9 cellular contexts compared by ENCODE assay signal in genomic region chr1:203286161-203286984, GRCh38. TPM values are rescaled to one million over a fixed set of nuclear protein-coding genes. Genes with fewer than 3 reads are reported as not detected.
DNase-seq lines count a peak whose midpoint lies in the region; TF ChIP-seq lines count a peak whose summit lies in the region.
"Had no signal": no experiment of that assay in that cellular context is flagged by ENCODE, and none has a peak within 500 bp of the region (broad histone marks: within the 10 kb centered on the region; RNA-seq: fewer than 3 reads in every experiment).

No MANE protein-coding gene starts in this region.

- H3K27me3 ChIP-seq in BLaER1 treated with 17β-estradiol and CSF1 and Interleukin-3, amounts not matched to agents 10 nM and 100 nM, result no peaks in the 10 kb centered on the region

- peak overlapping the region; percentile 20 for H3K4me3 Mint-ChIP-seq in neural crest cell

- H3K4me3 ChIP-seq in BLaER1 treated with 17β-estradiol and CSF1 and Interleukin-3, amounts not matched to agents 10 nM and 100 nM, result peak overlapping the region; percentile 16 to 62 (median 40); a peak in 17 of 20 replicates
- H3K4me3 ChIP-seq in coronary artery, result no peak overlapping the region

- DNase-seq in MV-4-11 (lab: John Stamatoyannopoulos, UW), result peak; percentile 40
- DNase-seq in coronary artery (ENCODE audit: low spot score), result no peak
- no peak for DNase-seq in neural crest cell (ENCODE audit: low read depth, low spot score)
- DNase-seq in GM19240 (ENCODE audit: insufficient read length, low spot score), result no peak
- DNase-seq in NCI-H187 treated with DMSO at 0.1 percent for 48 hours (lab: John Stamatoyannopoulos, UW), result no peak
- no peak for DNase-seq in GM13976 (ENCODE audit: low spot score)
- no peak for DNase-seq in NCI-H1092 (lab: John Stamatoyannopoulos, UW)
- DNase-seq: stimulated activated CD4-positive, alpha-beta T cell treated with anti-CD3 and anti-CD28 coated beads, Interleukin-1b, Interleukin-23, amount 100 ng/mL, for 48 hours had no signal

- no peaks in the 10 kb centered on the region for H3K27me3 Mint-ChIP-seq in neural crest cell (ENCODE audit: low read depth)

- peak overlapping the region; percentile 89 to 98 (median 94) for H3K4me2 ChIP-seq in BLaER1 treated with 17β-estradiol and CSF1 and Interleukin-3, amounts not matched to agents 10 nM and 100 nM

- in situ Hi-C loops in GM13976 (cut with MboI; ENCODE audit: low sequenced_read_pairs, unreplicated experiment), result no loop called here

- TF ChIP-seq CTCF in coronary artery (IDR thresholded peaks at IDR 0.05), result no peak
- no peak for TF ChIP-seq CTCF in neural crest cell (conservative IDR thresholded peaks at IDR 0.05)
- no peak for TF ChIP-seq CTCF in GM13976 (IDR thresholded peaks at IDR 0.05; ENCODE audit: borderline replicate concordance, control extremely low read depth, extremely low read depth, insufficient read depth, missing control alignments)

- H3K27ac Mint-ChIP-seq in neural crest cell (ENCODE audit: unreplicated experiment), result peak overlapping the region; percentile 13

- no peaks in the 10 kb centered on the region for H4K20me1 ChIP-seq in BLaER1 treated with 17β-estradiol and CSF1 and Interleukin-3, amounts not matched to agents 10 nM and 100 nM

- peak overlapping the region; percentile 82 to 93 (median 89) for H3K9ac ChIP-seq in BLaER1 treated with 17β-estradiol and CSF1 and Interleukin-3, amounts not matched to agents 10 nM and 100 nM

- H3K9me3 ChIP-seq in BLaER1 treated with 17β-estradiol and CSF1 and Interleukin-3, amounts not matched to agents 10 nM and 100 nM (replicated peaks in 1 of 11), result no peaks in the 10 kb centered on the region

- H3K27ac ChIP-seq in BLaER1 treated with 17β-estradiol and CSF1 and Interleukin-3, amounts not matched to agents 10 nM and 100 nM, result peak overlapping the region; percentile 93 to 99 (median 99)
- peak overlapping the region; percentile 86 to 97 for H3K27ac ChIP-seq in coronary artery

- H3K4me1 Mint-ChIP-seq in neural crest cell, result peaks cover 67% of the 10 kb centered on the region

- no peaks in the 10 kb centered on the region for H3K9me3 Mint-ChIP-seq in neural crest cell

- peaks cover 92 to 98% (median 96%) of the 10 kb centered on the region in 10 experiments for H3K4me1 ChIP-seq in BLaER1 treated with 17β-estradiol and CSF1 and Interleukin-3, amounts not matched to agents 10 nM and 100 nM

- no peaks in the 10 kb centered on the region for H3K36me3 ChIP-seq in BLaER1 treated with 17β-estradiol and CSF1 and Interleukin-3, amounts not matched to agents 10 nM and 100 nM

- H3K36me3 Mint-ChIP-seq in neural crest cell (ENCODE audit: low read depth), result no peaks in the 10 kb centered on the region

RNA-seq across cellular contexts. Expression of gene BTG2, which starts 18.9 kb away (rescaled TPM):
- 16.1 and 18.1 TPM in 2 replicates for total RNA-seq in neural crest cell

RNA-seq across cellular contexts. Expression of gene CHIT1, which starts 56.9 kb away (rescaled TPM):
- not detected in 2 replicates for total RNA-seq in neural crest cell
